ENCODE assay signal across 1 cellular context in genomic region chr20:60658661-60659060, GRCh38.
TF ChIP-seq lines count a peak whose summit lies in the region.

No MANE protein-coding gene starts in this region.

TF ChIP-seq in GM23338, 12 proteins besides CTCF, POLR2A, EP300 and RAD21 (continued from another document):
- TF ChIP-seq, protein P1, sequence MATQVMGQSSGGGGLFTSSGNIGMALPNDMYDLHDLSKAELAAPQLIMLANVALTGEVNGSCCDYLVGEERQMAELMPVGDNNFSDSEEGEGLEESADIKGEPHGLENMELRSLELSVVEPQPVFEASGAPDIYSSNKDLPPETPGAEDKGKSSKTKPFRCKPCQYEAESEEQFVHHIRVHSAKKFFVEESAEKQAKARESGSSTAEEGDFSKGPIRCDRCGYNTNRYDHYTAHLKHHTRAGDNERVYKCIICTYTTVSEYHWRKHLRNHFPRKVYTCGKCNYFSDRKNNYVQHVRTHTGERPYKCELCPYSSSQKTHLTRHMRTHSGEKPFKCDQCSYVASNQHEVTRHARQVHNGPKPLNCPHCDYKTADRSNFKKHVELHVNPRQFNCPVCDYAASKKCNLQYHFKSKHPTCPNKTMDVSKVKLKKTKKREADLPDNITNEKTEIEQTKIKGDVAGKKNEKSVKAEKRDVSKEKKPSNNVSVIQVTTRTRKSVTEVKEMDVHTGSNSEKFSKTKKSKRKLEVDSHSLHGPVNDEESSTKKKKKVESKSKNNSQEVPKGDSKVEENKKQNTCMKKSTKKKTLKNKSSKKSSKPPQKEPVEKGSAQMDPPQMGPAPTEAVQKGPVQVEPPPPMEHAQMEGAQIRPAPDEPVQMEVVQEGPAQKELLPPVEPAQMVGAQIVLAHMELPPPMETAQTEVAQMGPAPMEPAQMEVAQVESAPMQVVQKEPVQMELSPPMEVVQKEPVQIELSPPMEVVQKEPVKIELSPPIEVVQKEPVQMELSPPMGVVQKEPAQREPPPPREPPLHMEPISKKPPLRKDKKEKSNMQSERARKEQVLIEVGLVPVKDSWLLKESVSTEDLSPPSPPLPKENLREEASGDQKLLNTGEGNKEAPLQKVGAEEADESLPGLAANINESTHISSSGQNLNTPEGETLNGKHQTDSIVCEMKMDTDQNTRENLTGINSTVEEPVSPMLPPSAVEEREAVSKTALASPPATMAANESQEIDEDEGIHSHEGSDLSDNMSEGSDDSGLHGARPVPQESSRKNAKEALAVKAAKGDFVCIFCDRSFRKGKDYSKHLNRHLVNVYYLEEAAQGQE (IDR thresholded peaks at IDR 0.05; ENCODE audit: unreplicated experiment): no peak
- TF ChIP-seq ZNF331 (CRISPR knock-in tag; IDR thresholded peaks at IDR 0.05; ENCODE audit: low read depth) (no peak), CREB1 (CRISPR knock-in tag; IDR thresholded peaks at IDR 0.05; ENCODE audit: low read depth) (no peak), ETS1 (IDR thresholded peaks at IDR 0.05) (no peak)
